In the genomic region with DNA sequence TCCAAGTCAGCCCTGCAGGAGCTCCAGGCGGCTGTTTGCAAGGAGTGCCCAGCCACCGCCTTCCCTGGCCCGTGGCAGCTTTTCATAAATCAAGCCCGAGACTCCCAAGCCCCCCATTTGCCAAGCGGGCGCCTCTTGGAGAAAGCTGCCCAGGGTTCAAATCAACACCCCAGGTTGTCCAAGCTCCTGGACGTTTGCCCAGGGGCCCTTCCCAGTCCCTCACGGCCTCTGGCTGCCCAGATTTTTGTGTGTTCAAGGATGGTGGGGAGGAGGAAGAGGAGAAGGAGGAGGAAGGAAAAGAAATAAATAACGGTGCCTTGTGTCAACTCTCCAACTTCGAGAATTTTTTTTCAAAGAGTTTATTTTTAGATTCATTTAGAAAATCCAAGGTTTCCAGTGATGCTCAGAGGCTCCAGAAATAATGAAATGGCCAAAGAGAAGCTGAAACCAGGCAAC, we compare ENCODE assay signal across 1 cellular context.
TF ChIP-seq lines count a peak whose summit lies in the region.

No MANE protein-coding gene starts in this region.

TF ChIP-seq in SK-N-SH treated with all-trans-retinoic acid at 6 μM for 48 hours, 23 proteins besides CTCF, POLR2A, EP300 and RAD21 (continued from another document):
- TF ChIP-seq, protein P1, sequence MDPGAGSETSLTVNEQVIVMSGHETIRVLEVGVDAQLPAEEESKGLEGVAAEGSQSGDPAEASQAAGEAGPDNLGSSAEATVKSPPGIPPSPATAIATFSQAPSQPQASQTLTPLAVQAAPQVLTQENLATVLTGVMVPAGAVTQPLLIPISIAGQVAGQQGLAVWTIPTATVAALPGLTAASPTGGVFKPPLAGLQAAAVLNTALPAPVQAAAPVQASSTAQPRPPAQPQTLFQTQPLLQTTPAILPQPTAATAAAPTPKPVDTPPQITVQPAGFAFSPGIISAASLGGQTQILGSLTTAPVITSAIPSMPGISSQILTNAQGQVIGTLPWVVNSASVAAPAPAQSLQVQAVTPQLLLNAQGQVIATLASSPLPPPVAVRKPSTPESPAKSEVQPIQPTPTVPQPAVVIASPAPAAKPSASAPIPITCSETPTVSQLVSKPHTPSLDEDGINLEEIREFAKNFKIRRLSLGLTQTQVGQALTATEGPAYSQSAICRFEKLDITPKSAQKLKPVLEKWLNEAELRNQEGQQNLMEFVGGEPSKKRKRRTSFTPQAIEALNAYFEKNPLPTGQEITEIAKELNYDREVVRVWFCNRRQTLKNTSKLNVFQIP (CRISPR knock-in tag; IDR thresholded peaks at IDR 0.05; ENCODE audit: borderline replicate concordance, low read depth), result no peak
- TF ChIP-seq ARNTL (CRISPR knock-in tag; IDR thresholded peaks at IDR 0.05; ENCODE audit: borderline replicate concordance, low read depth), result no peak
- TF ChIP-seq, protein P2, sequence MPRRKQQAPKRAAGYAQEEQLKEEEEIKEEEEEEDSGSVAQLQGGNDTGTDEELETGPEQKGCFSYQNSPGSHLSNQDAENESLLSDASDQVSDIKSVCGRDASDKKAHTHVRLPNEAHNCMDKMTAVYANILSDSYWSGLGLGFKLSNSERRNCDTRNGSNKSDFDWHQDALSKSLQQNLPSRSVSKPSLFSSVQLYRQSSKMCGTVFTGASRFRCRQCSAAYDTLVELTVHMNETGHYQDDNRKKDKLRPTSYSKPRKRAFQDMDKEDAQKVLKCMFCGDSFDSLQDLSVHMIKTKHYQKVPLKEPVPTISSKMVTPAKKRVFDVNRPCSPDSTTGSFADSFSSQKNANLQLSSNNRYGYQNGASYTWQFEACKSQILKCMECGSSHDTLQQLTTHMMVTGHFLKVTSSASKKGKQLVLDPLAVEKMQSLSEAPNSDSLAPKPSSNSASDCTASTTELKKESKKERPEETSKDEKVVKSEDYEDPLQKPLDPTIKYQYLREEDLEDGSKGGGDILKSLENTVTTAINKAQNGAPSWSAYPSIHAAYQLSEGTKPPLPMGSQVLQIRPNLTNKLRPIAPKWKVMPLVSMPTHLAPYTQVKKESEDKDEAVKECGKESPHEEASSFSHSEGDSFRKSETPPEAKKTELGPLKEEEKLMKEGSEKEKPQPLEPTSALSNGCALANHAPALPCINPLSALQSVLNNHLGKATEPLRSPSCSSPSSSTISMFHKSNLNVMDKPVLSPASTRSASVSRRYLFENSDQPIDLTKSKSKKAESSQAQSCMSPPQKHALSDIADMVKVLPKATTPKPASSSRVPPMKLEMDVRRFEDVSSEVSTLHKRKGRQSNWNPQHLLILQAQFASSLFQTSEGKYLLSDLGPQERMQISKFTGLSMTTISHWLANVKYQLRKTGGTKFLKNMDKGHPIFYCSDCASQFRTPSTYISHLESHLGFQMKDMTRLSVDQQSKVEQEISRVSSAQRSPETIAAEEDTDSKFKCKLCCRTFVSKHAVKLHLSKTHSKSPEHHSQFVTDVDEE (CRISPR knock-in tag; IDR thresholded peaks at IDR 0.05), result no peak
- TF ChIP-seq ESRRG (CRISPR knock-in tag; IDR thresholded peaks at IDR 0.05), result no peak
- TF ChIP-seq ZNF565 (CRISPR knock-in tag; conservative IDR thresholded peaks at IDR 0.05; ENCODE audit: low read depth), result no peak
- no peak for TF ChIP-seq ZNF70 (CRISPR knock-in tag; IDR thresholded peaks at IDR 0.05)
- no peak for TF ChIP-seq BACH2 (CRISPR knock-in tag; IDR thresholded peaks at IDR 0.05; ENCODE audit: borderline replicate concordance)
- no peak for TF ChIP-seq TCF4 (CRISPR knock-in tag; IDR thresholded peaks at IDR 0.05; ENCODE audit: borderline replicate concordance)
TF ChIP-seq in SK-N-SH treated with all-trans-retinoic acid at 6 μM for 48 hours: peak in this region for 0.
